ENCODE assay signal across 1 cellular context in genomic region chr12:92419201-92419600, GRCh38.
TF ChIP-seq lines count a peak whose summit lies in the region.

No MANE protein-coding gene starts in this region.

TF ChIP-seq in GM12878, 131 proteins besides CTCF, POLR2A, EP300 and RAD21 (continued from another document):
- TF ChIP-seq CEBPZ (IDR thresholded peaks at IDR 0.05; ENCODE audit: low read depth, low read length), result no peak
TF ChIP-seq in GM12878: peak in this region for 0.
